8 cellular contexts compared by ENCODE assay signal in the genomic region with DNA sequence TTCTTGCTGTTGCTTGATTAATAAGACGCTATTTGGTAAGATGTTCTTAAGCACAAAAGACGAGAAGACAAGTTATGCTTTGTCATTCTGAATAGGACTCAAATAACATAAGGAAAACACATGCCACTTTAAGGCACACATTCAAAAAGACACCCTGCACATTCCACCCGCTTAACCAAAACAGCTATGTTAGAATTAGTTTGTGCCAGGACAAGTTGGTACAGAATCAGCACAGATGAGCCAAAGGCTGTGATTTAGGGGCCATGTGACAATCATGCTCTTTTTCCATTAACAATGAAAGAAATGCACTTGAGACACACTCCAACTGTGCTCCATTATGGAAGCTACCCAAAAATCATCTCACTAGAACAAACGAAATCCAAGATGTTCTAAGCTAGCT. TPM values are rescaled to one million over a fixed set of nuclear protein-coding genes. Genes with fewer than 3 reads are reported as not detected.
A peak's percentile ranks its signal among the peaks of the same experiment; 100 is the strongest.
DNase-seq lines count a peak whose midpoint lies in the region; TF ChIP-seq lines count a peak whose summit lies in the region.

No MANE protein-coding gene starts in this region.

- peak overlapping the region; percentile 63 for H3K27ac ChIP-seq in neutrophil

- no peaks in the 10 kb centered on the region for H3K27me3 ChIP-seq in neutrophil

- H3K36me3 ChIP-seq in neutrophil, result no peaks in the 10 kb centered on the region

- no peaks in the 10 kb centered on the region for H3K9me3 ChIP-seq in neutrophil

- H3K4me1 ChIP-seq in neutrophil (ENCODE audit: control insufficient read depth in 1 of 2, insufficient read depth in 1 of 2, low read depth in 1 of 2, low read length in 1 of 2), result peaks cover 40 to 45% of the 10 kb centered on the region in 2 experiments

- H3K4me3 ChIP-seq in neutrophil (ENCODE audit: low read depth in 1 of 2, low read length in 1 of 2), result no peak overlapping the region

- DNase-seq in COLO829 (ENCODE audit: low spot score) (peak; percentile 31), NCI-H2227 (lab: John Stamatoyannopoulos, UW; ENCODE audit: unreplicated experiment) (peak; percentile 60), dermis microvascular lymphatic vessel endothelial cell (ENCODE audit: low read depth in 2 of 2) (peak; percentile 58), NCI-H187 (lab: John Stamatoyannopoulos, UW) (no peak), SKM-1 treated with dmso at 0.1 percent for 144 hours (lab: John Stamatoyannopoulos, UW; ENCODE audit: unreplicated experiment) (no peak), cortex of kidney (lab: John Stamatoyannopoulos, UW) (no peak), DMS114 treated with DMSO at 0.1 percent for 48 hours (lab: John Stamatoyannopoulos, UW; ENCODE audit: unreplicated experiment) (no peak)

- no peak for TF ChIP-seq CTCF in neutrophil (IDR thresholded peaks at IDR 0.05)

RNA-seq across cellular contexts. Expression of a gene that starts 3.4 kb away (rescaled TPM):
- total RNA-seq in dermis microvascular lymphatic vessel endothelial cell, result 238 and 252 TPM in 2 replicates

RNA-seq across cellular contexts. Expression of a gene that starts 60.0 kb away (rescaled TPM):
- total RNA-seq in dermis microvascular lymphatic vessel endothelial cell, result 0.26 and 0.76 TPM in 2 replicates

Comparison
In these comparisons a context has a peak if more than half of its experiments do, and no peak if none do; other contexts are left out.
1. DNase-seq: peak in COLO829 (single experiment), NCI-H2227 (single experiment) and dermis microvascular lymphatic vessel endothelial cell (2 of 2); none in NCI-H187 (0 of 2), SKM-1 treated with dmso at 0.1 percent for 144 hours (single experiment), cortex of kidney (single experiment) and DMS114 treated with DMSO at 0.1 percent for 48 hours (single experiment).